ENCODE assay signal across 17 cellular contexts in the genomic region with DNA sequence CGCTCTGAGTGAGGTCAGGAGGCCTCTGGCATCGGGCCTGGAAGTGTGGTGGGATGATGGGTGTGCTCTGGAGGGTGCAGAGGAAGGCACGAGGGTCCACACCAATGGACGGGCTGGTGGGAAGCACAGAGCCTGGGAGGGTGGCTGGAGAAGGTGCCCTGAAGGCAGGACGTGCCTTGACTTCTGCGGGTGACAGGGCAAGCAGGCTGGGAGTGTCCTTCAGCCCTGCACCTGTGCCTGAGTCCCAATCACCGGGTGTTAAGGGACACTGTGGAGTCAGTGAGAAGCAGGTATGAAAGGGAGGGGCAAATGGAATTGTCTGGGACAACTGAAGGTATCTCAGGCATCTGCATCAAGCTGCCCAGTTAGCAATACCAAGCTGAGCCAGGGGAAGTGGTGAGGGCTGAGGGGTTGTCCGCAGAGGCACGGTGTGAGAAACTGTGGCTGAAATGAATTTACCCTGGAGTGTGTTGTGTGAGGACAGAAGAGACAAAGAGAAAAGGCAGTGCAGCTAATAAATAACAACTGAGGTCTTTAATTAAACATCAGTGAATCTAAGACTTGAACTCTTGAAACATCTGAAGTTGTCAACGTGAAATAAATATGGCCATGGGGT. TPM values are rescaled to one million over a fixed set of nuclear protein-coding genes. Genes with fewer than 3 reads are reported as not detected.
DNase-seq lines count a peak whose midpoint lies in the region; ATAC-seq, FAIRE-seq and TF ChIP-seq lines count a peak whose summit lies in the region.
"Had no signal": no experiment of that assay in that cellular context is flagged by ENCODE, and none has a peak within 500 bp of the region (broad histone marks: within the 10 kb centered on the region; RNA-seq: fewer than 3 reads in every experiment).

No MANE protein-coding gene starts in this region.

- no peak overlapping the region for H3K4ac ChIP-seq in H1 (replicated peaks; ENCODE audit: insufficient read length, low read depth, low read length)

- no peak overlapping the region for H4K8ac ChIP-seq in H1 (ENCODE audit: extremely low read depth, insufficient read depth, low read length)

- H3K4me1 Mint-ChIP-seq in activated CD8-positive, alpha-beta memory T cell treated with anti-CD3 and anti-CD28 coated beads, Interleukin-2, amount 10 ng/mL, durations not matched to agents 7 days and 5 days = peaks cover 21% of the 10 kb centered on the region

- H3K27me3 ChIP-seq in PC-3 (ENCODE audit: low read length) (no peaks in the 10 kb centered on the region), H1 (replicated peaks in 1 of 4; ENCODE audit: control insufficient read depth in 3 of 4, extremely low read depth in 1 of 4, insufficient read depth in 3 of 4, low read length in 3 of 4) (no peaks in the 10 kb centered on the region), pancreas (no peaks in the 10 kb centered on the region)
- H3K27me3 ChIP-seq: BLaER1 had no signal

- H3K23ac ChIP-seq in H1 (ENCODE audit: insufficient read length) = no peak overlapping the region

- no peak for TF ChIP-seq RAD21 in H1 (IDR thresholded peaks at IDR 0.05 in 1 of 2, conservative IDR thresholded peaks at IDR 0.05 in 1 of 2; ENCODE audit: low read depth in 2 of 2, low read length in 2 of 2)

- FAIRE-seq in H1 (lab: Jason Lieb, UNC) (no peak), pancreas (lab: Jason Lieb, UNC) (no peak)

- no peak overlapping the region for H4K5ac ChIP-seq in H1 (ENCODE audit: insufficient read length, low read depth, low read length)

- H3K9me3 ChIP-seq in PC-3 (ENCODE audit: low read length) (no peaks in the 10 kb centered on the region), H1 (ENCODE audit: insufficient read depth in 2 of 2, low read depth in 1 of 2, low read length in 1 of 2) (no peaks in the 10 kb centered on the region), pancreas (no peaks in the 10 kb centered on the region)
- H3K9me3 ChIP-seq: BLaER1 had no signal

- no peak for TF ChIP-seq POLR2A in H1 (IDR thresholded peaks at IDR 0.05; ENCODE audit: control extremely low read depth in 1 of 2, low read depth in 2 of 2, low read length in 2 of 2)

- H2AK5ac ChIP-seq in H1 (ENCODE audit: low read depth, low read length) = no peak overlapping the region

- peaks cover 4% of the 10 kb centered on the region; the same call in 1 of the 2 replicates for H3K79me1 ChIP-seq in H1 (ENCODE audit: low read depth, low read length)

- no peak for DNase-seq in activated CD8-positive, alpha-beta memory T cell treated with anti-CD3 and anti-CD28 coated beads, Interleukin-2, amount 10 ng/mL, durations not matched to agents 7 days and 5 days
- no peak for DNase-seq in activated CD8-positive, alpha-beta memory T cell treated with anti-CD3 and anti-CD28 coated beads for 24 hours
- DNase-seq in PC-3 (no peak), H1 (ENCODE audit: low read depth in 1 of 2, low spot score in 2 of 2) (no peak), pancreas (peak in 5 of 6 donors; percentile 49 to 76 (median 63))
- DNase-seq in activated CD4-positive, alpha-beta T cell treated with anti-CD3 and anti-CD28 coated beads, Interleukin-2, amount 50 U/mL, for 48 hours = no peak
- no peak for DNase-seq in effector CD4-positive, alpha-beta T cell
- DNase-seq: 8988T, Karpas-422, NCI-H1105 treated with DMSO at 0.1 percent for 48 hours, NCI-H187 treated with DMSO at 0.1 percent for 48 hours, NCI-H2171, NCI-H510A, NCI-H82 had no signal

- no peak overlapping the region for H4K91ac ChIP-seq in H1 (replicated peaks; ENCODE audit: insufficient read length, low read length)

- H3K36me3 ChIP-seq in PC-3 (ENCODE audit: low read depth, low read length) (peaks cover 82% of the 10 kb centered on the region), H1 (ENCODE audit: control insufficient read depth in 2 of 4, insufficient read depth in 4 of 4, low read length in 3 of 4) (no peaks in the 10 kb centered on the region), pancreas (peaks cover 0 to 8% (median 0%) of the 10 kb centered on the region in 3 donors)

- peak overlapping the region; percentile 14 for H3K27ac Mint-ChIP-seq in activated CD8-positive, alpha-beta memory T cell treated with anti-CD3 and anti-CD28 coated beads, Interleukin-2, amount 10 ng/mL, durations not matched to agents 7 days and 5 days

- H3K9me2 ChIP-seq in PC-3 (replicated peaks; ENCODE audit: low read length) = no peaks in the 10 kb centered on the region

- H3K36me3 Mint-ChIP-seq in activated CD8-positive, alpha-beta memory T cell treated with anti-CD3 and anti-CD28 coated beads, Interleukin-2, amount 10 ng/mL, durations not matched to agents 7 days and 5 days = peaks cover 13% of the 10 kb centered on the region

- H2AFZ ChIP-seq in PC-3 (ENCODE audit: low read length) (no peak overlapping the region), H1 (ENCODE audit: low read length) (no peak overlapping the region)

- H3K9ac ChIP-seq in PC-3 (ENCODE audit: low read length) (no peak overlapping the region), H1 (replicated peaks in 1 of 4; ENCODE audit: extremely low read depth in 1 of 4, low read depth in 3 of 4, low read length in 3 of 4) (no peak overlapping the region)
- H3K9ac ChIP-seq: BLaER1 had no signal

- H3K23me2 ChIP-seq in H1 (ENCODE audit: low read depth, low read length) = peaks cover 3% of the 10 kb centered on the region; the same call in 1 of the 2 replicates

- 90% methylated on average over 10 of the region's 10 CpGs; no CpG with 5 or more reads in 1 of the 2 experiments for WGBS in H1 (ENCODE audit: extremely low coverage in 1 of 2, insufficient coverage in 1 of 2, insufficient read length in 1 of 2, insufficient replicate concordance in 2 of 2, low coverage in 1 of 2, low lambda C conversion rate in 2 of 2, missing lambda C conversion rate in 1 of 2), 2 experiments
- 48 to 61% methylated on average over 10 of the region's 10 CpGs for WGBS in pancreas, 2 donors

- H3K4me3 ChIP-seq in PC-3 (ENCODE audit: low read length) (no peak overlapping the region), H1 (ENCODE audit: extremely low read depth in 1 of 4, insufficient read depth in 2 of 4, low read depth in 3 of 4, low read length in 4 of 4) (no peak overlapping the region), pancreas (no peak overlapping the region)
- H3K4me3 ChIP-seq: BLaER1 had no signal

- 0 out of 2 replicates have a peak overlapping the region, but pooled peaks have one; percentile 4 for H2BK12ac ChIP-seq in H1 (ENCODE audit: low read depth, low read length)

- no peak overlapping the region for H3K14ac ChIP-seq in H1 (ENCODE audit: insufficient read length)

- intact Hi-C loops in PC-3 (cut with micrococcal nuclease) (no loop called here), pancreas (cut with DNase I) (no loop called here)

- no peak overlapping the region for H2BK15ac ChIP-seq in H1 (ENCODE audit: low read length)

- H4K20me1 ChIP-seq in PC-3 (ENCODE audit: low read length) (no peaks in the 10 kb centered on the region), H1 (replicated peaks in 1 of 2; ENCODE audit: control insufficient read depth in 1 of 2, insufficient read depth in 2 of 2, low read length in 2 of 2) (peaks cover 0 to 7% of the 10 kb centered on the region in 2 experiments)

- H3K4me1 ChIP-seq in PC-3 (ENCODE audit: insufficient read depth, low read length) = peaks cover 45% of the 10 kb centered on the region
- H3K4me1 ChIP-seq in H1 (replicated peaks in 1 of 4; ENCODE audit: control insufficient read depth in 3 of 4, insufficient read depth in 4 of 4, low read length in 3 of 4) = peaks cover 0 to 8% (median 7%) of the 10 kb centered on the region in 4 experiments; a peak in 6 of 7 replicates
- H3K4me1 ChIP-seq in pancreas = peaks cover 22 to 36% (median 29%) of the 10 kb centered on the region in 3 donors

- H3F3A ChIP-seq in PC-3 (ENCODE audit: low read length, unreplicated experiment) = peaks cover 8% of the 10 kb centered on the region

- no peak overlapping the region for H3K4me3 Mint-ChIP-seq in activated CD8-positive, alpha-beta memory T cell treated with anti-CD3 and anti-CD28 coated beads, Interleukin-2, amount 10 ng/mL, durations not matched to agents 7 days and 5 days

- H3K9me3 Mint-ChIP-seq in activated CD8-positive, alpha-beta memory T cell treated with anti-CD3 and anti-CD28 coated beads, Interleukin-2, amount 10 ng/mL, durations not matched to agents 7 days and 5 days (ENCODE audit: low read depth) = no peaks in the 10 kb centered on the region

- no peak overlapping the region for H2BK5ac ChIP-seq in H1 (ENCODE audit: low read depth, low read length)

- no peak overlapping the region for H3K18ac ChIP-seq in H1 (ENCODE audit: extremely low read depth, low read length)

- H3K79me2 ChIP-seq in PC-3 (ENCODE audit: low read length) = peaks cover 94% of the 10 kb centered on the region
- no peaks in the 10 kb centered on the region for H3K79me2 ChIP-seq in H1 (ENCODE audit: control insufficient read depth in 1 of 2, insufficient read depth in 2 of 2, low read length in 2 of 2)

- H2BK20ac ChIP-seq in H1 (ENCODE audit: low read length) = no peak overlapping the region

- POLR2A ChIA-PET in PC-3 (lab: Charles Lee; ENCODE audit: unreplicated experiment) (no interaction called here), H1 (lab: Charles Lee; ENCODE audit: partially characterized antibody) (no interaction called here)

- H3K27me3 Mint-ChIP-seq in activated CD8-positive, alpha-beta memory T cell treated with anti-CD3 and anti-CD28 coated beads, Interleukin-2, amount 10 ng/mL, durations not matched to agents 7 days and 5 days = no peaks in the 10 kb centered on the region

- TF ChIP-seq CTCF in PC-3 (conservative IDR thresholded peaks at IDR 0.05; ENCODE audit: low read depth, low read length) (no peak), H1 (IDR thresholded peaks at IDR 0.05; ENCODE audit: control extremely low read depth in 1 of 3, insufficient read depth in 1 of 3, low read depth in 1 of 3, low read length in 3 of 3) (no peak), pancreas (IDR thresholded peaks at IDR 0.05) (no peak)

- ATAC-seq in activated CD8-positive, alpha-beta memory T cell treated with anti-CD3 and anti-CD28 coated beads, Interleukin-2, amount 10 ng/mL, durations not matched to agents 7 days and 5 days = peak; percentile 23
- ATAC-seq in PC-3 (no peak), pancreas (peak; percentile 82 to 90 (median 84)), GM19035 (IDR thresholded peaks at IDR 0.05; ENCODE audit: unreplicated experiment) (no peak)
- ATAC-seq: Panc1 had no signal

- BruUV-seq in PC-3 (replicated peaks; lab: Mats Ljungman, UMichigan) = no TSS peak

- H3K27ac ChIP-seq in PC-3 (ENCODE audit: low read length) (0 out of 2 replicates have a peak overlapping the region, but pooled peaks have one; percentile 93), H1 (ENCODE audit: low read depth, low read length) (no peak overlapping the region), pancreas (peak overlapping the region; percentile 38 to 64 (median 61))
- H3K27ac ChIP-seq: BLaER1 had no signal

- H3K56ac ChIP-seq in H1 (replicated peaks; ENCODE audit: insufficient read length, low read depth, low read length) = no peak overlapping the region

- no peak for TF ChIP-seq EP300 in H1 (IDR thresholded peaks at IDR 0.05; ENCODE audit: borderline replicate concordance in 1 of 2, low read depth in 2 of 2, low read length in 2 of 2)

- no peak overlapping the region for H2BK120ac ChIP-seq in H1 (replicated peaks; ENCODE audit: low read depth, low read length)

- CTCF ChIA-PET in activated CD8-positive, alpha-beta memory T cell treated with anti-CD3 and anti-CD28 coated beads, Interleukin-2, amount 10 ng/mL, durations not matched to agents 7 days and 5 days (lab: Charles Lee) = no interaction called here
- CTCF ChIA-PET in PC-3 (lab: Charles Lee) = no interaction called here
- CTCF ChIA-PET in H1 (lab: Charles Lee; ENCODE audit: partially characterized antibody) = interaction anchor here (1.0 to 1.8 kb wide), 2 partner anchors 9 to 32 kb away, joined by 4 to 10 read pairs; no protein-coding TSS in a partner anchor

- no peak overlapping the region for H3K4me2 ChIP-seq in PC-3 (ENCODE audit: low read length)
- H3K4me2 ChIP-seq in H1 (ENCODE audit: insufficient read depth in 1 of 2, low read depth in 2 of 2, low read length in 2 of 2) = no peak overlapping the region
- H3K4me2 ChIP-seq: BLaER1 had no signal

RNA-seq across cellular contexts. Expression of a gene that starts 50.4 kb away (rescaled TPM):
- 10 to 100 TPM; 44.5 to 52.2 TPM for total RNA-seq in activated CD8-positive, alpha-beta memory T cell treated with anti-CD3 and anti-CD28 coated beads, Interleukin-2, amount 10 ng/mL, durations not matched to agents 7 days and 5 days
- total RNA-seq in PC-3 (2014; rRNA removed) = 106 and 152 TPM in 2 replicates
- total RNA-seq in H1 (2021; fragmentation: NEBNext Ultra II Directional; extraction: Animal tissue kit (Norgen Biotek cat#: 25700)) = 43.3 and 44.4 TPM in 2 replicates
- 26.2 and 30.2 TPM in 2 replicates for polyA plus RNA-seq in H1 (2011; rRNA removed)
- polyA plus RNA-seq in H1 (2011; cell fraction: cytosol; rRNA removed) = 26.3 TPM
- polyA plus RNA-seq in H1 (2011; cell fraction: nucleus; rRNA removed) = 35.5 TPM
- 39.8 to 45.4 TPM (median 43.0 TPM) in 4 replicates for polyA plus RNA-seq in H1 (2012, experiment 1 of 2)
- polyA plus RNA-seq in H1 (2012, experiment 2 of 2) = 49.1 TPM
- 33.9 TPM for polyA plus RNA-seq in H1 (2013, experiment 1 of 2)
- polyA plus RNA-seq in H1 (2013, experiment 2 of 2) = 37.1 TPM
- polyA minus RNA-seq in H1 (2011; rRNA and poly(A)+ RNA removed) = 17.4 and 18.9 TPM in 2 replicates
- 20.6 TPM for polyA minus RNA-seq in H1 (2011; cell fraction: cytosol; rRNA and poly(A)+ RNA removed)
- polyA minus RNA-seq in H1 (2011; cell fraction: nucleus; rRNA and poly(A)+ RNA removed) = 19.2 TPM
- total RNA-seq in pancreas = 100 to 1,000 TPM; 124 to 183 (median 144) TPM
- 100 to 1,000 TPM in 1 of 2 donors, 10 to 100 TPM in 1; 68.3 to 102 TPM for polyA plus RNA-seq in pancreas

Comparison
In these comparisons a context has a peak if more than half of its experiments do, and no peak if none do; other contexts are left out.
1. ATAC-seq: peak in activated CD8-positive, alpha-beta memory T cell treated with anti-CD3 and anti-CD28 coated beads, Interleukin-2, amount 10 ng/mL, durations not matched to agents 7 days and 5 days (single experiment) and pancreas (4 of 4); none in PC-3 (single experiment) and GM19035 (single experiment).
2. DNase-seq: peak in pancreas (5 of 6); none in activated CD8-positive, alpha-beta memory T cell treated with anti-CD3 and anti-CD28 coated beads, Interleukin-2, amount 10 ng/mL, durations not matched to agents 7 days and 5 days (single experiment), activated CD8-positive, alpha-beta memory T cell treated with anti-CD3 and anti-CD28 coated beads for 24 hours (single experiment), PC-3 (single experiment), H1 (0 of 2), activated CD4-positive, alpha-beta T cell treated with anti-CD3 and anti-CD28 coated beads, Interleukin-2, amount 50 U/mL, for 48 hours (0 of 2) and effector CD4-positive, alpha-beta T cell (single experiment).